18 cellular contexts compared by ENCODE assay signal in the genomic region with DNA sequence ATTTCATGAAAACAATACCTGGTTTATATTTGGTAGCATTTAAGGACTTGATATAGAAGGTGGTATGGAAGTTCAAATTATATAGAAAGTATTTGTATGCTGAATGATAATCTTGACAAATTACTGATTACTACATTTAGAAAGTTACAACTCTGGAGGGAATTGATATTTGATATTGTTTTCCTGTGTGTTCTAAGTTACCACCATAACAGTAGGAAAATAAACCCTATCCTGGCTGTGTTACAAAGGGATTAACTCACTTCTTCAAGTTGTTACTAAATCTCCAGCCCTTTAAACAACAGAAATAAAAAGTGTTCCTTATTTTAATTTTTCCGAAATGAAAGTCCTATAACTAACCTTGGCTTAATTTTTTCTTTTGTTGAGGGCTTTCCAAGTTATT. TPM values are rescaled to one million over a fixed set of nuclear protein-coding genes. Genes with fewer than 3 reads are reported as not detected.
DNase-seq lines count a peak whose midpoint lies in the region; ATAC-seq, FAIRE-seq and TF ChIP-seq lines count a peak whose summit lies in the region.
"Had no signal": no experiment of that assay in that cellular context is flagged by ENCODE, and none has a peak within 500 bp of the region (broad histone marks: within the 10 kb centered on the region; RNA-seq: fewer than 3 reads in every experiment).

No MANE protein-coding gene starts in this region.

- H3K9me3 ChIP-seq in K562 (replicated peaks; ENCODE audit: control insufficient read depth, insufficient read depth, low read depth, low read length) = no peaks in the 10 kb centered on the region
- H3K9me3 ChIP-seq in skeletal muscle satellite cell (replicated peaks; ENCODE audit: low read length) = no peaks in the 10 kb centered on the region
- H3K9me3 ChIP-seq: prostate gland had no signal

- intact Hi-C loops in K562 (cut with micrococcal nuclease) = no loop called here

- DNase-seq in GM19239 (ENCODE audit: insufficient read length, low spot score) = no peak
- DNase-seq in K562 (ENCODE audit: extremely low read depth in 1 of 4, low spot score in 3 of 4) = no peak
- DNase-seq in DMS53 treated with DMSO at 0.1 percent for 48 hours (lab: John Stamatoyannopoulos, UW; ENCODE audit: unreplicated experiment) = no peak
- DNase-seq in GDM1 (lab: John Stamatoyannopoulos, UW) = no peak
- no peak for DNase-seq in NK-92 (lab: John Stamatoyannopoulos, UW; ENCODE audit: unreplicated experiment)
- no peak for DNase-seq in islet precursor cell
- DNase-seq: activated CD4-positive, alpha-beta memory T cell treated with anti-CD3 and anti-CD28 coated beads for 36 hours; activated naive CD4-positive, alpha-beta T cell treated with anti-CD3 and anti-CD28 coated beads, Interleukin-2, amount 50 U/mL, for 16 hours; activated T-cell treated with anti-CD3 and anti-CD28 coated beads, Interleukin-2, amount 50 U/mL, for 1 hour; DND-41; natural killer cell; NCI-H187; NCI-H345; stimulated activated naive CD8-positive, alpha-beta T cell treated with anti-CD3 and anti-CD28 coated beads, Interleukin-15, Interleukin-2, amounts not matched to agents 100 U/mL and 50 U/mL, for 24 hours had no signal

- CTCF ChIA-PET in K562 (lab: Yijun Ruan, JAX; ENCODE audit: low intra/inter-chr PET ratio) = no interaction called here

- TF ChIP-seq CTCF in K562 (IDR thresholded peaks at IDR 0.05 in 2 of 3, conservative IDR thresholded peaks at IDR 0.05 in 1 of 3; ENCODE audit: insufficient read depth in 2 of 3, low read depth in 1 of 3, low read length in 3 of 3) = no peak

- no peak overlapping the region for H3K27ac ChIP-seq in K562 (ENCODE audit: extremely low read depth, low read depth, low read length)
- H3K27ac ChIP-seq: prostate gland had no signal

- 0% methylated on average over 1 of the region's 1 CpG for WGBS in K562 (ENCODE audit: insufficient coverage, low coverage, missing lambda C conversion rate)

- no peaks in the 10 kb centered on the region for H3K79me2 ChIP-seq in K562 (ENCODE audit: control insufficient read depth, insufficient read depth, low read length)

- H3K36me3 ChIP-seq in K562 (ENCODE audit: control insufficient read depth, insufficient read depth, low read length) (no peaks in the 10 kb centered on the region), skeletal muscle satellite cell (ENCODE audit: insufficient read depth, low read length) (no peaks in the 10 kb centered on the region)
- H3K36me3 ChIP-seq: prostate gland had no signal

- H3K9ac ChIP-seq in K562 (ENCODE audit: insufficient read depth in 1 of 2, low read depth in 2 of 2, low read length in 2 of 2) (no peak overlapping the region), skeletal muscle satellite cell (ENCODE audit: low read depth, low read length) (peak overlapping the region; percentile 57)

- no peak overlapping the region for H3K4me2 ChIP-seq in K562 (ENCODE audit: insufficient read depth, low read length)
- H3K4me2 ChIP-seq in skeletal muscle satellite cell (ENCODE audit: low read length) = peak overlapping the region; percentile 47

- no peaks in the 10 kb centered on the region for H3K9me1 ChIP-seq in K562 (ENCODE audit: control insufficient read depth, insufficient read depth, low read length)

- no TSS peak for BruUV-seq in K562 (replicated peaks; lab: Mats Ljungman, UMichigan)

- H3K27me3 ChIP-seq in K562 (ENCODE audit: control insufficient read depth in 2 of 2, insufficient read depth in 2 of 2, low read length in 2 of 2) (peaks cover 0 to 6% of the 10 kb centered on the region in 2 experiments; a peak in 4 of 5 replicates), skeletal muscle satellite cell (ENCODE audit: control insufficient read depth, insufficient read depth, low read length) (no peaks in the 10 kb centered on the region)

- H3K4me1 ChIP-seq in K562 (replicated peaks in 1 of 2; ENCODE audit: control insufficient read depth in 2 of 2, insufficient read depth in 2 of 2, low read length in 2 of 2) (no peaks in the 10 kb centered on the region), skeletal muscle satellite cell (ENCODE audit: control insufficient read depth, insufficient read depth, low read length) (peaks cover 25% of the 10 kb centered on the region)
- H3K4me1 ChIP-seq: prostate gland had no signal

- in situ Hi-C loops in K562 (cut with MboI) = no loop called here

- FAIRE-seq in GM19239 (lab: Jason Lieb, UNC) = peak; percentile 33
- FAIRE-seq in K562 (lab: Jason Lieb, UNC) = no peak
- peak; percentile 17 for FAIRE-seq in islet of Langerhans (lab: Jason Lieb, UNC)

- no peak for TF ChIP-seq RAD21 in K562 (CRISPR knock-in tag; conservative IDR thresholded peaks at IDR 0.05 in 1 of 2, IDR thresholded peaks at IDR 0.05 in 1 of 2)

- no peak overlapping the region for H2AFZ ChIP-seq in K562 (ENCODE audit: low read depth, low read length)

- POLR2A ChIA-PET in K562 (lab: Yijun Ruan, JAX) = interaction anchor here (0.6 kb wide), 1 partner anchor 289 kb away, joined by 4 read pairs; no protein-coding TSS in a partner anchor

- TF ChIP-seq POLR2A in K562 (conservative IDR thresholded peaks at IDR 0.05) = no peak

- no peaks in the 10 kb centered on the region for H4K20me1 ChIP-seq in K562 (replicated peaks; ENCODE audit: control insufficient read depth, insufficient read depth, low read length)

- no peak for TF ChIP-seq EP300 in K562 (IDR thresholded peaks at IDR 0.05; ENCODE audit: low read length)

- H3K4me3 ChIP-seq in K562 = no peak overlapping the region
- no peak overlapping the region for H3K4me3 ChIP-seq in skeletal muscle satellite cell (ENCODE audit: low read length)
- H3K4me3 ChIP-seq: lung, prostate gland had no signal

- no peak for ATAC-seq in K562
- ATAC-seq: natural killer cell; stimulated activated naive CD8-positive, alpha-beta T cell treated with anti-CD3 and anti-CD28 coated beads, Interleukin-15, Interleukin-2, amounts not matched to agents 100 U/mL and 50 U/mL, for 24 hours had no signal

TF ChIP-seq in K562, 482 proteins besides CTCF, POLR2A, EP300 and RAD21:
- TF ChIP-seq, protein P1, sequence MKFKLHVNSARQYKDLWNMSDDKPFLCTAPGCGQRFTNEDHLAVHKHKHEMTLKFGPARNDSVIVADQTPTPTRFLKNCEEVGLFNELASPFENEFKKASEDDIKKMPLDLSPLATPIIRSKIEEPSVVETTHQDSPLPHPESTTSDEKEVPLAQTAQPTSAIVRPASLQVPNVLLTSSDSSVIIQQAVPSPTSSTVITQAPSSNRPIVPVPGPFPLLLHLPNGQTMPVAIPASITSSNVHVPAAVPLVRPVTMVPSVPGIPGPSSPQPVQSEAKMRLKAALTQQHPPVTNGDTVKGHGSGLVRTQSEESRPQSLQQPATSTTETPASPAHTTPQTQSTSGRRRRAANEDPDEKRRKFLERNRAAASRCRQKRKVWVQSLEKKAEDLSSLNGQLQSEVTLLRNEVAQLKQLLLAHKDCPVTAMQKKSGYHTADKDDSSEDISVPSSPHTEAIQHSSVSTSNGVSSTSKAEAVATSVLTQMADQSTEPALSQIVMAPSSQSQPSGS (CRISPR knock-in tag; IDR thresholded peaks at IDR 0.05) = no peak
- TF ChIP-seq CBX8 (IDR thresholded peaks at IDR 0.05; ENCODE audit: borderline replicate concordance, extremely low read depth, low read depth, low read length, poor library complexity, severe bottlenecking) (peak; percentile 32), CBX2 (IDR thresholded peaks at IDR 0.05; ENCODE audit: insufficient read depth, low read length, poor library complexity, severe bottlenecking) (peak; percentile 46)

RNA-seq across cellular contexts. Expression of a gene that starts 36.6 kb away (rescaled TPM):
- 0.30 and 0.86 TPM in 2 replicates for total RNA-seq in K562 (2011; cell fraction: chromatin; rRNA removed; ENCODE audit: low replicate concordance)
- total RNA-seq in K562 (2011; cell fraction: nucleolus; rRNA removed) = 0.50 TPM in 1 of 2 replicates, not detected in the other
- total RNA-seq in K562 (2011; cell fraction: nucleoplasm; rRNA removed) = 0.31 and 0.81 TPM in 2 replicates
- total RNA-seq in K562 (2014; rRNA removed) (0.29 and 1.1 TPM in 2 replicates), K562 (2014; rRNA removed; fragmentation: Illumina TruSeq; extraction: Trizol) (0.10 and 0.11 TPM in 2 replicates), K562 (2015; rRNA removed; fragmentation: Illumina TruSeq; extraction: Trizol) (0.08 TPM in 1 of 2 replicates, not detected in the other), K562 (2021) (0.27 and 0.76 TPM in 2 replicates)
- polyA plus RNA-seq in K562 (2011; rRNA removed) (0.24 and 3.0 TPM in 2 replicates), K562 (2014; fragmentation: Illumina TruSeq; extraction: Trizol) (0.12 and 0.25 TPM in 2 replicates), K562 (2014; fragmentation: Nextera tagmentation; extraction: Ambion mirVana) (under 1 TPM; 0.03 to 0.08 TPM), K562 (2014; rRNA removed) (0.05 and 0.13 TPM in 2 replicates)
- polyA plus RNA-seq in K562 (2011; cell fraction: cytosol; rRNA removed) = 0.22 and 3.4 TPM in 2 replicates
- polyA plus RNA-seq in K562 (2011; cell fraction: nucleus; rRNA removed) = 0.17 and 1.5 TPM in 2 replicates
- polyA plus RNA-seq in K562 (2012) = 0.17 and 0.39 TPM in 2 replicates
- 2.4 TPM in 1 of 2 replicates, not detected in the other for polyA minus RNA-seq in K562 (2011; rRNA and poly(A)+ RNA removed)
- polyA minus RNA-seq in K562 (2011; cell fraction: cytosol; rRNA and poly(A)+ RNA removed) = 1.3 and 1.4 TPM in 2 replicates
- 0.27 TPM in 1 of 2 replicates, not detected in the other for polyA minus RNA-seq in K562 (2011; cell fraction: nucleus; rRNA and poly(A)+ RNA removed)
- 13.7 and 40.4 TPM in 2 replicates for total RNA-seq in skeletal muscle satellite cell (2012; rRNA removed)
